ENCODE assay signal across 8 cellular contexts in the genomic region with DNA sequence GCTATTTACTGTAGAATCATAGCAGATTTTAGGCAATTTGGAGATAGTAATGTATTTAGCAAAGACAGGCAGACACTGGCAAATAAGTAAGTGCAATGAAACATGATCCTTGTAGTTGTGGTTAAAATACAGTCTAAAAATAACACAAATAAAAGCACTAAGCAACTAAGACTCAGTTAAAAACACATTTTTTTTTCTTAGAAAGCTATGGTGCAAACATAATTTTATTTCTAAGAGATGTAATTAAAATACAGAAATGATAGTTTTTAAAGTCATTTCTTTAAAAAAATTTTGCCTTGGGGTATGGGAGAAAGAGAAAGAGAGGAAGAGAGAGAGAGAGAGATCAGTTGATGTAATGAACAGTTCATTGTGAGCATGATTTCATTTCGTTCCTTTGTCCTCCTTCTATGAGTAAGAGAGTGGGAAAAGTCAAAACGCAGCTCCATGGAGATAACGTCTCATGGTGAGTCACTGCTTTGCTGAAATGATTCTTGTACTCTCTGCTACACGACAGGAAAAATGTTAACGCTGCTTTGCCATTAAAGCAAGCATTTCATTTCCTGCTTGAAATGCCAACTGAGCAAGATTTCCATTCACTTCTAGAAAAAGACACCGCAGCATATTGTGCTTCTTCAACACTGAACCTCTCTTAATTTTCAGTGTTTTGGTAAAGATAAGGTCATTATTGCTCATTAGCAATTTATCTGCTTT.
DNase-seq lines count a peak whose midpoint lies in the region; ATAC-seq and TF ChIP-seq lines count a peak whose summit lies in the region.

No MANE protein-coding gene starts in this region.

- DNase-seq in EH (ENCODE audit: low read depth), result peak; percentile 97
- peak; percentile 88 for DNase-seq in NCI-H2171 treated with DMSO at 0.1 percent for 48 hours (lab: John Stamatoyannopoulos, UW)
- peak; percentile 3 for DNase-seq in activated CD8-positive, alpha-beta memory T cell treated with anti-CD3 and anti-CD28 coated beads, Interleukin-2, amount 50 U/mL, for 24 hours (ENCODE audit: extremely low read depth)
- peak; percentile 93 to 96 for DNase-seq in foreskin fibroblast
- DNase-seq in omental fat pad (ENCODE audit: low spot score), result no peak
- DNase-seq in NCI-H524 (lab: John Stamatoyannopoulos, UW), result no peak
- no peak for DNase-seq in NCI-H82 (lab: John Stamatoyannopoulos, UW)

- TF ChIP-seq CTCF in foreskin fibroblast (IDR thresholded peaks at IDR 0.05; ENCODE audit: low read depth, low read length) (no peak), omental fat pad (IDR thresholded peaks at IDR 0.05) (no peak)

- H3K4me3 ChIP-seq in foreskin fibroblast (ENCODE audit: low read depth in 1 of 2, low read length in 2 of 2), result peak overlapping the region; percentile 25 to 49

- ATAC-seq in HG02623 (IDR thresholded peaks at IDR 0.05; ENCODE audit: unreplicated experiment), result peak; percentile 58
- ATAC-seq in omental fat pad (ENCODE audit: low FRiP score), result peak; percentile 95

Comparison
In these comparisons a context has a peak if more than half of its experiments do, and no peak if none do; other contexts are left out.
1. DNase-seq: peak in EH (single experiment), NCI-H2171 treated with DMSO at 0.1 percent for 48 hours (single experiment), activated CD8-positive, alpha-beta memory T cell treated with anti-CD3 and anti-CD28 coated beads, Interleukin-2, amount 50 U/mL, for 24 hours (single experiment) and foreskin fibroblast (2 of 2); none in omental fat pad (single experiment), NCI-H524 (0 of 2) and NCI-H82 (single experiment).